In the genomic region with DNA sequence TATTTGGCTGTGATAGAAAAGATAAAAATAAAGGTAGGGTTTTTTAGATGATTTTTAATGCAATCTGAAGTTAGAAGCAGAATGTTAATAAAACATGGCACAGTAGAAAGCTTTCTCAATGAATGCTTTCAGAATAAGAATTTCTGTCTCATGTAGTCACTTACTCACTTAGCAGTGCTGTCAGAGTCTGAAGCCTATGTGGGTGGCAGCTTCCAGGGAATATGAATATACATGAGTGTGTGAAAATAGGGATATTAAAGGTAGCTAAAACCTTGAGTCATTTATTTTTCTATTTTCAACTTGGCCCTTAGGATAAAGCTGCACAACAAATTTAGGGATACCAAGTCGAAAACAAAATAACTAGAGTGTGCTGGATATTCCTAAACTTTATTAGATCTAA, we compare ENCODE assay signal across 20 cellular contexts.
"Had no signal": no experiment of that assay in that cellular context is flagged by ENCODE, and none has a peak within 500 bp of the region (broad histone marks: within the 10 kb centered on the region; RNA-seq: fewer than 3 reads in every experiment).

No MANE protein-coding gene starts in this region.

- H3K4me1 ChIP-seq: SJSA1 had no signal

- ATAC-seq: activated CD8-positive, alpha-beta T cell treated with anti-CD3 and anti-CD28 coated beads for 36 hours; activated T-cell treated with anti-CD3 and anti-CD28 coated beads, Interleukin-2, amount 50 U/mL, for 72 hours; T-helper 17 cell had no signal

- H3K9me3 ChIP-seq: MG63, SJSA1 had no signal

- DNase-seq: activated B cell treated with CpG ODN at 0.5 μM for 24 hours; activated CD4-positive, alpha-beta T cell treated with anti-CD3 and anti-CD28 coated beads, Interleukin-2, amount 50 U/mL, for 1 hour; activated CD8-positive, alpha-beta memory T cell treated with anti-CD3 and anti-CD28 coated beads, Interleukin-2, amount 50 U/mL, for 4 hours; activated CD8-positive, alpha-beta T cell treated with anti-CD3 and anti-CD28 coated beads for 36 hours; activated gamma-delta T cell treated with Interleukin-2 at 50 U/mL for 16 hours; activated naive CD4-positive, alpha-beta T cell treated with anti-CD3 and anti-CD28 coated beads, Interleukin-2, amount 10 ng/mL, durations not matched to agents 7 days and 5 days; activated naive CD8-positive, alpha-beta T cell treated with anti-CD3 and anti-CD28 coated beads for 36 hours; activated T-cell treated with anti-CD3 and anti-CD28 coated beads, Interleukin-2, amount 50 U/mL, for 72 hours; MG63; MV-4-11; NCI-H1092 treated with DMSO at 0.1 percent for 48 hours; NCI-H1417 treated with DMSO at 0.1 percent for 48 hours; NCI-H1694; NCI-H2029 treated with DMSO at 0.1 percent for 48 hours; NCI-H446; NCI-H524; SHP77; T-helper 17 cell; T1000 had no signal

- H3K36me3 ChIP-seq: MG63, SJSA1 had no signal

- H3K27ac ChIP-seq: SJSA1 had no signal

- H3K27me3 ChIP-seq: MG63, SJSA1 had no signal

- H3K4me3 ChIP-seq: MG63, SJSA1 had no signal
